ENCODE assay signal across 8 cellular contexts in the genomic region with DNA sequence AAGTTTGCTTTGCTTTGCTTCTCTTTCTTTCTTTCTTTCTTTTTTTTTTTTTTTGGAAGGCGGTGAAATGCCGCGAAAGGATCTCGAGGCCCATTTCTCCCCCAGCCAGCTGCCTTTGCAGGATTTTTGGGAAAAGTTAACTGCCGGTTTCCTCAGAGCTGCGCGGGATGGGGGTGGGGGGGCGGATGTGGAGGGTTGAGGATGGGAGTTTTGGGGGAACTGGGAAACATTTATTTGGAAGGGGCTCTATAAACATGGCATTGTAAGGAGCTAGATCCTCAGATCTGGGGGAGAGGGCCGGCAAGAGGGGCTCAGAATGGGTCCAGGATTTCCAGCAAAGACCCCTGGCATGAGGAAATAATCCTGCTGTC. TPM values are rescaled to one million over a fixed set of nuclear protein-coding genes. Genes with fewer than 3 reads are reported as not detected.
A peak's percentile ranks its signal among the peaks of the same experiment; 100 is the strongest.
DNase-seq lines count a peak whose midpoint lies in the region; ATAC-seq and TF ChIP-seq lines count a peak whose summit lies in the region.

No MANE protein-coding gene starts in this region.

- peak overlapping the region; percentile 92 to 99 (median 98) for H3K27ac Mint-ChIP-seq in CD4-positive, alpha-beta memory T cell
- peak overlapping the region; percentile 96 for H3K27ac Mint-ChIP-seq in endothelial cell (ENCODE audit: unreplicated experiment)

- no peaks in the 10 kb centered on the region for H3K36me3 ChIP-seq in CD4-positive, alpha-beta memory T cell (ENCODE audit: insufficient read depth, low read length)
- H3K36me3 ChIP-seq in NT2/D1 (ENCODE audit: insufficient read depth, insufficient read length, low read length), result peaks cover 22% of the 10 kb centered on the region
- no peaks in the 10 kb centered on the region for H3K36me3 ChIP-seq in neutrophil

- CTCF ChIA-PET in CD4-positive, alpha-beta memory T cell (lab: Charles Lee; ENCODE audit: partially characterized antibody), result interaction anchor here (0.9 kb wide), 1 partner anchor 9 kb away, joined by 4 read pairs; no protein-coding TSS in a partner anchor

- H3K9me3 Mint-ChIP-seq in CD4-positive, alpha-beta memory T cell, result peaks cover 0 to 4% (median 0%) of the 10 kb centered on the region in 8 donors
- no peaks in the 10 kb centered on the region for H3K9me3 Mint-ChIP-seq in endothelial cell (ENCODE audit: unreplicated experiment)

- H3K9me3 ChIP-seq in CD4-positive, alpha-beta memory T cell (ENCODE audit: control insufficient read depth in 1 of 2, low read length in 2 of 2), result no peaks in the 10 kb centered on the region
- H3K9me3 ChIP-seq in NT2/D1 (ENCODE audit: insufficient read depth, low read length) (peaks cover 5% of the 10 kb centered on the region; the same call in 1 of the 2 replicates), neutrophil (no peaks in the 10 kb centered on the region)

- H3K4me1 Mint-ChIP-seq in CD4-positive, alpha-beta memory T cell, result peaks cover 27 to 50% (median 34%) of the 10 kb centered on the region in 4 donors
- peaks cover 27% of the 10 kb centered on the region for H3K4me1 Mint-ChIP-seq in endothelial cell (ENCODE audit: unreplicated experiment)

- H3K27me3 ChIP-seq in CD4-positive, alpha-beta memory T cell (ENCODE audit: insufficient read depth, low read length), result no peaks in the 10 kb centered on the region
- H3K27me3 ChIP-seq in NT2/D1 (ENCODE audit: insufficient read depth, insufficient read length), result peaks cover 9% of the 10 kb centered on the region
- H3K27me3 ChIP-seq in neutrophil, result peaks cover 16% of the 10 kb centered on the region

- POLR2A ChIA-PET in CD4-positive, alpha-beta memory T cell (lab: Charles Lee; ENCODE audit: partially characterized antibody), result interaction anchor here (0.5 to 2.0 kb wide), 5 partner anchors 76 to 1960 kb away, joined by 3 to 10 read pairs (median 3); a partner anchor contains a TSS

- ATAC-seq in HG02938 (IDR thresholded peaks at IDR 0.05; ENCODE audit: unreplicated experiment), result no peak
- ATAC-seq in GM19397 (IDR thresholded peaks at IDR 0.05; ENCODE audit: unreplicated experiment), result no peak
- ATAC-seq in GM19351 (IDR thresholded peaks at IDR 0.05; ENCODE audit: unreplicated experiment), result no peak

- H3K36me3 Mint-ChIP-seq in CD4-positive, alpha-beta memory T cell, result peaks cover 0 to 6% of the 10 kb centered on the region in 2 donors
- peaks cover 14% of the 10 kb centered on the region for H3K36me3 Mint-ChIP-seq in endothelial cell (ENCODE audit: low read depth, unreplicated experiment)

- H3K27ac ChIP-seq in CD4-positive, alpha-beta memory T cell (ENCODE audit: low read depth, low read length), result peak overlapping the region; percentile 40
- H3K27ac ChIP-seq in neutrophil, result peak overlapping the region; percentile 77

- H3K4me3 ChIP-seq in CD4-positive, alpha-beta memory T cell (ENCODE audit: low read length in 2 of 2), result peak overlapping the region; percentile 33 to 55
- H3K4me3 ChIP-seq in NT2/D1 (ENCODE audit: insufficient read length, low read depth) (peak overlapping the region; percentile 65), neutrophil (ENCODE audit: low read depth in 1 of 2, low read length in 1 of 2) (peak overlapping the region; percentile 67 to 92)

- H3K4me1 ChIP-seq in CD4-positive, alpha-beta memory T cell (ENCODE audit: insufficient read depth, low read length), result peaks cover 35% of the 10 kb centered on the region
- H3K4me1 ChIP-seq in NT2/D1 (ENCODE audit: insufficient read depth, insufficient read length) (peaks cover 21% of the 10 kb centered on the region), neutrophil (ENCODE audit: control insufficient read depth in 1 of 2, insufficient read depth in 1 of 2, low read depth in 1 of 2, low read length in 1 of 2) (peaks cover 23 to 27% of the 10 kb centered on the region in 2 experiments)

- H3K9ac ChIP-seq in NT2/D1 (ENCODE audit: insufficient read length, low read depth), result peak overlapping the region; percentile 83

- no peak for DNase-seq in CD4-positive, alpha-beta memory T cell
- DNase-seq in NT2/D1 (ENCODE audit: low read depth, low spot score), result no peak
- no peak for DNase-seq in endothelial cell (ENCODE audit: low spot score)
- no peak for DNase-seq in GOT3 (lab: John Stamatoyannopoulos, UW)

- intact Hi-C loops in CD4-positive, alpha-beta memory T cell (cut with micrococcal nuclease), result loop anchor here (2.0 to 5.0 kb wide), 2 partner anchors 77 to 220 kb away; a partner anchor contains a TSS

- peak overlapping the region; percentile 96 to 100 (median 100) for H3K4me3 Mint-ChIP-seq in CD4-positive, alpha-beta memory T cell
- peak overlapping the region; percentile 100 for H3K4me3 Mint-ChIP-seq in endothelial cell (ENCODE audit: unreplicated experiment)

- no peak for TF ChIP-seq CTCF in endothelial cell (IDR thresholded peaks at IDR 0.05; ENCODE audit: unreplicated experiment)
- no peak for TF ChIP-seq CTCF in neutrophil (IDR thresholded peaks at IDR 0.05)

- peaks cover 0 to 2% of the 10 kb centered on the region in 2 donors for H3K27me3 Mint-ChIP-seq in CD4-positive, alpha-beta memory T cell
- peaks cover 16% of the 10 kb centered on the region for H3K27me3 Mint-ChIP-seq in endothelial cell (ENCODE audit: unreplicated experiment)

RNA-seq across cellular contexts. Expression of a gene that starts 1.1 kb away (rescaled TPM):
- total RNA-seq in CD4-positive, alpha-beta memory T cell, result 10 to 100 TPM; 24.4 to 25.8 TPM
- 10 to 100 TPM in 1 of 2 donors, 1 to 10 TPM in 1; 7.1 to 25.9 TPM for polyA plus RNA-seq in CD4-positive, alpha-beta memory T cell
- total RNA-seq in endothelial cell (ENCODE audit: unreplicated experiment), result 70.0 TPM
